In genomic region chr11:62708423-62709261, GRCh38 we compare ENCODE assay signal across 9 cellular contexts. TPM values are rescaled to one million over a fixed set of nuclear protein-coding genes. Genes with fewer than 3 reads are reported as not detected.
DNase-seq lines count a peak whose midpoint lies in the region; ATAC-seq, FAIRE-seq and TF ChIP-seq lines count a peak whose summit lies in the region.
"Had no signal": no experiment of that assay in that cellular context is flagged by ENCODE, and none has a peak within 500 bp of the region (broad histone marks: within the 10 kb centered on the region; RNA-seq: fewer than 3 reads in every experiment).

No MANE protein-coding gene starts in this region.

- DNase-seq in DND-41 (peak; percentile 51), OCI-LY7 (ENCODE audit: low spot score) (no peak), keratinocyte (ENCODE audit: low read depth, low spot score) (no peak), MV-4-11 (lab: John Stamatoyannopoulos, UW) (no peak), HTR-8/SVneo (ENCODE audit: insufficient read length, low spot score) (no peak)
- DNase-seq in activated naive CD8-positive, alpha-beta T cell treated with anti-CD3 and anti-CD28 coated beads, Interleukin-2, amount 50 U/mL, for 24 hours = peak; percentile 52
- DNase-seq in stimulated activated CD4-positive, alpha-beta T cell treated with anti-CD3 and anti-CD28 coated beads, TNF-alpha, amount 100 ng/mL, for 24 hours (ENCODE audit: low read depth in 3 of 3) = peak in 2 of 3 experiments; percentile 29 to 43

- CTCF ChIA-PET in OCI-LY7 (lab: Charles Lee; ENCODE audit: unreplicated experiment) = no interaction called here

- FAIRE-seq in keratinocyte (lab: Jason Lieb, UNC) (no peak), HTR-8/SVneo (lab: Jason Lieb, UNC) (no peak)

- H3K4me1 ChIP-seq in DND-41 (ENCODE audit: insufficient read depth, low read length) (peaks cover 52% of the 10 kb centered on the region), OCI-LY7 (ENCODE audit: insufficient read depth, low read length, poor library complexity, severe bottlenecking) (peaks cover 55% of the 10 kb centered on the region), keratinocyte (ENCODE audit: control insufficient read depth, extremely low read depth, insufficient read depth, low read length) (peaks cover 36% of the 10 kb centered on the region)

- peaks cover 70% of the 10 kb centered on the region for H3K4me1 Mint-ChIP-seq in activated naive CD8-positive, alpha-beta T cell treated with anti-CD3 and anti-CD28 coated beads, Interleukin-2, amount 50 U/mL, for 24 hours

- H3K36me3 Mint-ChIP-seq in activated naive CD8-positive, alpha-beta T cell treated with anti-CD3 and anti-CD28 coated beads, Interleukin-2, amount 50 U/mL, for 24 hours (ENCODE audit: low read depth) = peaks cover 43% of the 10 kb centered on the region

- BruUV-seq in OCI-LY7 (replicated peaks; lab: Mats Ljungman, UMichigan) = no TSS peak

- H3K27ac Mint-ChIP-seq in activated naive CD8-positive, alpha-beta T cell treated with anti-CD3 and anti-CD28 coated beads, Interleukin-2, amount 50 U/mL, for 24 hours = peak overlapping the region; percentile 95

- POLR2A ChIA-PET in OCI-LY7 (lab: Charles Lee) = interaction anchor here (0.5 to 1.6 kb wide), 7 partner anchors 10 to 66 kb away, joined by 3 to 6 read pairs (median 4); partner anchors contain the start of genes C11orf98, CSKMT, HNRNPUL2 and TTC9C

- H3K36me3 ChIP-seq in DND-41 (ENCODE audit: insufficient read depth, low read length) (peaks cover 35% of the 10 kb centered on the region), OCI-LY7 (ENCODE audit: insufficient read depth, low read length) (peaks cover 93% of the 10 kb centered on the region), keratinocyte (ENCODE audit: control insufficient read depth in 2 of 2, extremely low read depth in 1 of 2, insufficient read depth in 2 of 2, low read length in 2 of 2) (peaks cover 6 to 20% of the 10 kb centered on the region in 2 experiments)

- H3K79me2 ChIP-seq in DND-41 (ENCODE audit: insufficient read depth, low read length) (peaks cover 24% of the 10 kb centered on the region), OCI-LY7 (ENCODE audit: insufficient read depth, low read depth, low read length) (no peaks in the 10 kb centered on the region), keratinocyte (ENCODE audit: control insufficient read depth, insufficient read depth, low read length) (no peaks in the 10 kb centered on the region)

- dilution Hi-C loops in keratinocyte (cut with MboI; ENCODE audit: extremely low pct_ligation_motif_present, low sequenced_read_pairs) = no loop called here

- no peaks in the 10 kb centered on the region for H3K9me3 ChIP-seq in DND-41 (ENCODE audit: insufficient read depth, low read length, severe bottlenecking)
- H3K9me3 ChIP-seq in OCI-LY7 (ENCODE audit: low read length) = no peaks in the 10 kb centered on the region
- H3K9me3 ChIP-seq in keratinocyte (ENCODE audit: control insufficient read depth, low read depth, low read length) = no peaks in the 10 kb centered on the region

- peak overlapping the region; percentile 74 for H3K9ac ChIP-seq in DND-41 (ENCODE audit: low read depth, low read length)
- H3K9ac ChIP-seq in keratinocyte (ENCODE audit: control insufficient read depth, extremely low read depth, insufficient read depth, low read length) = peak overlapping the region; percentile 88

- H3K27ac ChIP-seq in DND-41 (ENCODE audit: low read length) = peak overlapping the region; percentile 81
- H3K27ac ChIP-seq in OCI-LY7 (ENCODE audit: low read depth, low read length, poor library complexity, severe bottlenecking) = peak overlapping the region; percentile 73
- H3K27ac ChIP-seq in keratinocyte (ENCODE audit: control insufficient read depth, insufficient read depth, low read length) = peak overlapping the region; percentile 93

- H3K9me1 ChIP-seq in keratinocyte (ENCODE audit: control insufficient read depth, extremely low read depth, insufficient read depth, low read length) = no peaks in the 10 kb centered on the region

- H3K4me2 ChIP-seq in DND-41 (ENCODE audit: insufficient read depth, low read length) (peak overlapping the region; percentile 86), OCI-LY7 (ENCODE audit: low read length) (peak overlapping the region; percentile 83), keratinocyte (ENCODE audit: control insufficient read depth, extremely low read depth, insufficient read depth, low read depth, low read length) (peak overlapping the region; percentile 99)

- H3K4me3 ChIP-seq in DND-41 (ENCODE audit: low read depth in 1 of 2, low read length in 2 of 2) (peak overlapping the region; percentile 37 to 72), OCI-LY7 (ENCODE audit: low read depth, low read length, poor library complexity, severe bottlenecking) (peak overlapping the region; percentile 65), keratinocyte (ENCODE audit: control insufficient read depth in 2 of 3, extremely low read depth in 1 of 3, insufficient read depth in 2 of 3, low read depth in 1 of 3, low read length in 3 of 3) (peak overlapping the region; percentile 25 to 84 (median 75))

- no peaks in the 10 kb centered on the region for H3K9me2 ChIP-seq in OCI-LY7 (ENCODE audit: insufficient read depth, low read length)

- intact Hi-C loops in OCI-LY7 (cut with micrococcal nuclease; ENCODE audit: unreplicated experiment) = no loop called here

- peak overlapping the region; percentile 90 for H3K4me3 Mint-ChIP-seq in activated naive CD8-positive, alpha-beta T cell treated with anti-CD3 and anti-CD28 coated beads, Interleukin-2, amount 50 U/mL, for 24 hours

- H3K27me3 Mint-ChIP-seq in activated naive CD8-positive, alpha-beta T cell treated with anti-CD3 and anti-CD28 coated beads, Interleukin-2, amount 50 U/mL, for 24 hours = no peaks in the 10 kb centered on the region

- H4K20me1 ChIP-seq in DND-41 (ENCODE audit: insufficient read depth, low read length) (no peaks in the 10 kb centered on the region), OCI-LY7 (ENCODE audit: insufficient read depth, low read length) (no peaks in the 10 kb centered on the region), keratinocyte (ENCODE audit: control insufficient read depth, extremely low read depth, insufficient read depth, low read length) (no peaks in the 10 kb centered on the region)

- H2AFZ ChIP-seq in DND-41 (ENCODE audit: low read depth, low read length) (peak overlapping the region; percentile 62), OCI-LY7 (ENCODE audit: low read length) (peak overlapping the region; percentile 44; the same call in 1 of the 2 replicates), keratinocyte (ENCODE audit: control insufficient read depth, low read length) (peak overlapping the region; percentile 95)

- TF ChIP-seq CTCF in DND-41 (IDR thresholded peaks at IDR 0.05; ENCODE audit: borderline replicate concordance, extremely low read depth, low read length, poor library complexity, severe bottlenecking) (no peak), OCI-LY7 (conservative IDR thresholded peaks at IDR 0.05; ENCODE audit: low read length) (no peak), keratinocyte (optimal IDR thresholded peaks at IDR 0.05 in 1 of 3, IDR thresholded peaks at IDR 0.05 in 1 of 3, conservative IDR thresholded peaks at IDR 0.05 in 1 of 3; ENCODE audit: extremely low read depth in 1 of 3, insufficient read depth in 2 of 3, low read length in 3 of 3) (no peak)

- no peaks in the 10 kb centered on the region for H3K9me3 Mint-ChIP-seq in activated naive CD8-positive, alpha-beta T cell treated with anti-CD3 and anti-CD28 coated beads, Interleukin-2, amount 50 U/mL, for 24 hours

- peak; percentile 7; the same call in 2 of the 3 replicates for ATAC-seq in DND-41 (ENCODE audit: insufficient read depth, low read depth)
- peak; percentile 35 for ATAC-seq in activated naive CD8-positive, alpha-beta T cell treated with anti-CD3 and anti-CD28 coated beads, Interleukin-2, amount 50 U/mL, for 24 hours
- no peak for ATAC-seq in GM18868 (IDR thresholded peaks at IDR 0.05; ENCODE audit: unreplicated experiment)

- H3K27me3 ChIP-seq in DND-41 (ENCODE audit: insufficient read depth, low read length, poor library complexity) (no peaks in the 10 kb centered on the region), keratinocyte (ENCODE audit: control insufficient read depth, extremely low read depth, insufficient read depth, low read length) (no peaks in the 10 kb centered on the region)

RNA-seq across cellular contexts. Expression of gene GNG3, which starts 1.2 kb away (rescaled TPM):
- total RNA-seq in OCI-LY7 (2014; rRNA removed; shearing (Covaris generic)) = not detected in 2 replicates
- total RNA-seq in OCI-LY7 (2022) = not detected in 2 replicates
- polyA plus RNA-seq in keratinocyte = not detected in 3 replicates
- not detected for polyA plus RNA-seq in keratinocyte (2011; ENCODE audit: low read depth)
- polyA plus RNA-seq in keratinocyte (2011; cell fraction: cytosol; rRNA removed) = not detected in 2 replicates
- polyA plus RNA-seq in keratinocyte (2011; cell fraction: nucleus; rRNA removed) = not detected in 2 replicates
- polyA plus RNA-seq in keratinocyte (2012; ENCODE audit: low replicate concordance) = not detected in 2 replicates
- polyA minus RNA-seq in keratinocyte = not detected in 3 replicates
- not detected for polyA minus RNA-seq in keratinocyte (2011; cell fraction: cytosol; rRNA and poly(A)+ RNA removed)
- not detected in 2 replicates for polyA minus RNA-seq in keratinocyte (2011; cell fraction: nucleus; rRNA and poly(A)+ RNA removed)
- total RNA-seq: LHCN-M2 had no signal

RNA-seq across cellular contexts. Expression of gene BSCL2, which starts 1.4 kb away (rescaled TPM):
- 20.7 and 21.6 TPM in 2 replicates for total RNA-seq in OCI-LY7 (2014; rRNA removed; shearing (Covaris generic))
- 46.2 and 46.7 TPM in 2 replicates for total RNA-seq in OCI-LY7 (2022)
- polyA plus RNA-seq in keratinocyte = 21.9 to 50.5 TPM (median 38.6 TPM) in 3 replicates
- 3.9 TPM for polyA plus RNA-seq in keratinocyte (2011; ENCODE audit: low read depth)
- polyA plus RNA-seq in keratinocyte (2011; cell fraction: cytosol; rRNA removed) = 34.8 and 37.2 TPM in 2 replicates
- polyA plus RNA-seq in keratinocyte (2011; cell fraction: nucleus; rRNA removed) = 18.7 and 37.1 TPM in 2 replicates
- 22.3 and 57.9 TPM in 2 replicates for polyA plus RNA-seq in keratinocyte (2012; ENCODE audit: low replicate concordance)
- polyA minus RNA-seq in keratinocyte = 50.9 to 87.0 TPM (median 71.8 TPM) in 3 replicates
- polyA minus RNA-seq in keratinocyte (2011; cell fraction: cytosol; rRNA and poly(A)+ RNA removed) = 55.4 TPM
- 19.2 and 19.8 TPM in 2 replicates for polyA minus RNA-seq in keratinocyte (2011; cell fraction: nucleus; rRNA and poly(A)+ RNA removed)

RNA-seq across cellular contexts. Expression of gene HNRNPUL2, which starts 18.6 kb away (rescaled TPM):
- 8.3 and 19.2 TPM in 2 replicates for total RNA-seq in OCI-LY7 (2014; rRNA removed; shearing (Covaris generic))
- total RNA-seq in OCI-LY7 (2022) = 59.2 and 64.4 TPM in 2 replicates
- polyA plus RNA-seq in keratinocyte = 17.2 to 29.0 TPM (median 20.3 TPM) in 3 replicates
- 17.3 TPM for polyA plus RNA-seq in keratinocyte (2011; ENCODE audit: low read depth)
- 26.5 and 31.2 TPM in 2 replicates for polyA plus RNA-seq in keratinocyte (2011; cell fraction: cytosol; rRNA removed)
- polyA plus RNA-seq in keratinocyte (2011; cell fraction: nucleus; rRNA removed) = 44.7 and 47.5 TPM in 2 replicates
- 27.0 and 57.0 TPM in 2 replicates for polyA plus RNA-seq in keratinocyte (2012; ENCODE audit: low replicate concordance)
- 10.2 to 19.5 TPM (median 13.6 TPM) in 3 replicates for polyA minus RNA-seq in keratinocyte
- 13.6 TPM for polyA minus RNA-seq in keratinocyte (2011; cell fraction: cytosol; rRNA and poly(A)+ RNA removed)
- polyA minus RNA-seq in keratinocyte (2011; cell fraction: nucleus; rRNA and poly(A)+ RNA removed) = 12.9 and 22.8 TPM in 2 replicates

RNA-seq across cellular contexts. Expression of gene LRRN4CL, which starts 19.3 kb away (rescaled TPM):
- 0.79 and 1.3 TPM in 2 replicates for total RNA-seq in OCI-LY7 (2014; rRNA removed; shearing (Covaris generic))
- 0.65 TPM in 2 replicates for total RNA-seq in OCI-LY7 (2022)
- polyA plus RNA-seq in keratinocyte = 0.08 TPM in 3 replicates
- polyA plus RNA-seq in keratinocyte (2011; ENCODE audit: low read depth) = not detected
- polyA plus RNA-seq in keratinocyte (2011; cell fraction: cytosol; rRNA removed) = 0.04 TPM in 2 replicates
- polyA plus RNA-seq in keratinocyte (2011; cell fraction: nucleus; rRNA removed) = 0.23 and 0.28 TPM in 2 replicates
- 0.39 TPM in 1 of 2 replicates, not detected in the other for polyA plus RNA-seq in keratinocyte (2012; ENCODE audit: low replicate concordance)
- 0.13 to 0.36 TPM (median 0.13 TPM) in 3 replicates for polyA minus RNA-seq in keratinocyte
- polyA minus RNA-seq in keratinocyte (2011; cell fraction: cytosol; rRNA and poly(A)+ RNA removed) = not detected
- 0.39 and 0.42 TPM in 2 replicates for polyA minus RNA-seq in keratinocyte (2011; cell fraction: nucleus; rRNA and poly(A)+ RNA removed)

RNA-seq across cellular contexts. Expression of gene TTC9C, which starts 19.6 kb away (rescaled TPM):
- 36.7 and 51.7 TPM in 2 replicates for total RNA-seq in OCI-LY7 (2014; rRNA removed; shearing (Covaris generic))
- total RNA-seq in OCI-LY7 (2022) = 70.2 and 75.1 TPM in 2 replicates
- 14.7 to 26.1 TPM (median 23.8 TPM) in 3 replicates for polyA plus RNA-seq in keratinocyte
- 20.3 TPM for polyA plus RNA-seq in keratinocyte (2011; ENCODE audit: low read depth)
- 11.7 and 11.9 TPM in 2 replicates for polyA plus RNA-seq in keratinocyte (2011; cell fraction: cytosol; rRNA removed)
- polyA plus RNA-seq in keratinocyte (2011; cell fraction: nucleus; rRNA removed) = 31.7 and 36.5 TPM in 2 replicates
- 17.7 and 30.0 TPM in 2 replicates for polyA plus RNA-seq in keratinocyte (2012; ENCODE audit: low replicate concordance)
- polyA minus RNA-seq in keratinocyte = 9.5 to 12.0 TPM (median 10.0 TPM) in 3 replicates
- 7.1 TPM for polyA minus RNA-seq in keratinocyte (2011; cell fraction: cytosol; rRNA and poly(A)+ RNA removed)
- polyA minus RNA-seq in keratinocyte (2011; cell fraction: nucleus; rRNA and poly(A)+ RNA removed) = 5.1 and 9.7 TPM in 2 replicates

Comparison
In these comparisons a context has a peak if more than half of its experiments do, and no peak if none do; other contexts are left out.
1. DNase-seq: peak in DND-41 (single experiment), activated naive CD8-positive, alpha-beta T cell treated with anti-CD3 and anti-CD28 coated beads, Interleukin-2, amount 50 U/mL, for 24 hours (single experiment) and stimulated activated CD4-positive, alpha-beta T cell treated with anti-CD3 and anti-CD28 coated beads, TNF-alpha, amount 100 ng/mL, for 24 hours (2 of 3); none in OCI-LY7 (single experiment), keratinocyte (single experiment), MV-4-11 (single experiment) and HTR-8/SVneo (single experiment).
2. H2AFZ ChIP-seq: peak in every context shown above with its lines; median percentile 95 in keratinocyte; 62 in DND-41; 44 in OCI-LY7.
3. Peak in every context shown above with its lines, with median percentiles within 50 percentile points of each other: H3K27ac ChIP-seq, H3K4me2 ChIP-seq and H3K4me3 ChIP-seq.